ENCODE assay signal across 10 cellular contexts in genomic region chr16:2236362-2237075, GRCh38. TPM values are rescaled to one million over a fixed set of nuclear protein-coding genes. Genes with fewer than 3 reads are reported as not detected.
A peak's percentile ranks its signal among the peaks of the same experiment; 100 is the strongest.
DNase-seq lines count a peak whose midpoint lies in the region; ATAC-seq and TF ChIP-seq lines count a peak whose summit lies in the region.
"Had no signal": no experiment of that assay in that cellular context is flagged by ENCODE, and none has a peak within 500 bp of the region (broad histone marks: within the 10 kb centered on the region; RNA-seq: fewer than 3 reads in every experiment).

Gene DNASE1L2, plus strand, starts transcription at chr16:2236444. Its CDS starts 373 bp downstream, at chr16:2236817.

- CTCF ChIA-PET in CD4-positive, alpha-beta memory T cell (lab: Charles Lee; ENCODE audit: partially characterized antibody): no interaction called here

- WGBS in gastroesophageal sphincter (ENCODE audit: low coverage in 1 of 2), 2 donors: no CpG with 5 or more reads among the region's 61 CpGs
- no CpG with 5 or more reads among the region's 61 CpGs for WGBS in trophoblast cell (ENCODE audit: extremely low coverage, insufficient coverage, insufficient read length)

- H3K27me3 ChIP-seq in gastroesophageal sphincter (peaks cover 65% of the 10 kb centered on the region), trophoblast cell (ENCODE audit: insufficient read depth, low read length) (peaks cover 21% of the 10 kb centered on the region)
- no peaks in the 10 kb centered on the region for H3K27me3 ChIP-seq in CD4-positive, alpha-beta memory T cell (ENCODE audit: insufficient read depth, low read length)

- H3K79me1 ChIP-seq in trophoblast cell (ENCODE audit: low read length): no peaks in the 10 kb centered on the region

- no peak within 1 kb of the TSS for H2AK5ac ChIP-seq in trophoblast cell (ENCODE audit: low read length)

- H3K36me3 Mint-ChIP-seq in CD4-positive, alpha-beta memory T cell: peaks cover 5 to 15% of the 10 kb centered on the region in 2 donors

- no peak within 1 kb of the TSS for H4K8ac ChIP-seq in trophoblast cell (ENCODE audit: low read depth, low read length)

- H3K4ac ChIP-seq in trophoblast cell (ENCODE audit: low read depth, low read length): no peak within 1 kb of the TSS

- no peaks in the 10 kb centered on the region for H3K9me3 ChIP-seq in SK-N-MC (ENCODE audit: low read depth, low read length)
- no peaks in the 10 kb centered on the region for H3K9me3 ChIP-seq in gastroesophageal sphincter
- peaks cover 5% of the 10 kb centered on the region for H3K9me3 ChIP-seq in trophoblast cell (ENCODE audit: insufficient read depth, low read depth, low read length)
- H3K9me3 ChIP-seq in CD4-positive, alpha-beta memory T cell (ENCODE audit: control insufficient read depth in 1 of 2, low read length in 2 of 2): no peaks in the 10 kb centered on the region

- TF ChIP-seq EP300 in gastroesophageal sphincter (IDR thresholded peaks at IDR 0.05): no peak

- no peak within 1 kb of the TSS for H2BK5ac ChIP-seq in trophoblast cell (ENCODE audit: low read depth, low read length, poor library complexity)

- H3K27ac ChIP-seq in SK-N-MC: no peak within 1 kb of the TSS
- H3K27ac ChIP-seq in gastroesophageal sphincter: no peak within 1 kb of the TSS
- no peak within 1 kb of the TSS for H3K27ac ChIP-seq in trophoblast cell (ENCODE audit: low read depth, low read length)
- H3K27ac ChIP-seq in CD4-positive, alpha-beta memory T cell (ENCODE audit: low read depth, low read length): no peak within 1 kb of the TSS

- no peak for TF ChIP-seq POLR2A in gastroesophageal sphincter (IDR thresholded peaks at IDR 0.05)

- no peak within 1 kb of the TSS for H3K18ac ChIP-seq in trophoblast cell (ENCODE audit: low read length)

- H3K27ac Mint-ChIP-seq in CD4-positive, alpha-beta memory T cell: no peak within 1 kb of the TSS
- H3K27ac Mint-ChIP-seq: activated B cell treated with CpG ODN at 0.5 μM for 24 hours; naive thymus-derived CD8-positive, alpha-beta T cell had no signal

- no peak within 1 kb of the TSS for H2BK12ac ChIP-seq in trophoblast cell (ENCODE audit: low read length)

- no peaks in the 10 kb centered on the region for H3K27me3 Mint-ChIP-seq in CD4-positive, alpha-beta memory T cell

- H3K79me2 ChIP-seq in trophoblast cell (ENCODE audit: control insufficient read depth, insufficient read depth, low read length, poor library complexity): no peaks in the 10 kb centered on the region

- H2AFZ ChIP-seq in trophoblast cell (ENCODE audit: insufficient read depth, low read length, poor library complexity): no peak within 1 kb of the TSS

- H3K14ac ChIP-seq in trophoblast cell (ENCODE audit: low read length): no peak within 1 kb of the TSS

- intact Hi-C loops in CD4-positive, alpha-beta memory T cell (cut with micrococcal nuclease): no loop called here

- no peak within 1 kb of the TSS for H3K4me3 Mint-ChIP-seq in CD4-positive, alpha-beta memory T cell
- H3K4me3 Mint-ChIP-seq: activated B cell treated with CpG ODN at 0.5 μM for 24 hours had no signal

- DNase-seq in EL: peak; percentile 34
- DNase-seq in SK-N-MC (ENCODE audit: low read depth, low spot score): no peak
- peak in 1 of 2 donors; percentile 39 for DNase-seq in trophoblast cell
- no peak for DNase-seq in GM19240 (ENCODE audit: insufficient read length, low spot score)
- no peak for DNase-seq in CD4-positive, alpha-beta memory T cell
- no peak for DNase-seq in activated naive CD4-positive, alpha-beta T cell treated with anti-CD3 and anti-CD28 coated beads, Interleukin-2, amount 50 U/mL, for 16 hours
- DNase-seq: activated B cell treated with CpG ODN at 0.5 μM for 24 hours had no signal

- peaks cover 0 to 9% (median 0%) of the 10 kb centered on the region in 4 donors for H3K4me1 Mint-ChIP-seq in CD4-positive, alpha-beta memory T cell
- H3K4me1 Mint-ChIP-seq: activated B cell treated with CpG ODN at 0.5 μM for 24 hours had no signal

- H2BK120ac ChIP-seq in trophoblast cell (ENCODE audit: insufficient read depth, low read length, poor library complexity): no peak within 1 kb of the TSS

- ATAC-seq in gastroesophageal sphincter (peak; percentile 26), GM18861 (IDR thresholded peaks at IDR 0.05; ENCODE audit: unreplicated experiment) (no peak)

- H3K9ac ChIP-seq in SK-N-MC (ENCODE audit: insufficient read length) (no peak within 1 kb of the TSS), trophoblast cell (ENCODE audit: low read length) (no peak within 1 kb of the TSS)

- H3K36me3 ChIP-seq in SK-N-MC (ENCODE audit: insufficient read depth, low read length): no peaks in the 10 kb centered on the region; the same call in 1 of the 2 replicates
- peaks cover 0 to 64% of the 10 kb centered on the region in 2 donors for H3K36me3 ChIP-seq in gastroesophageal sphincter
- H3K36me3 ChIP-seq in trophoblast cell (ENCODE audit: control insufficient read depth in 1 of 2, insufficient read depth in 2 of 2, low read length in 2 of 2): peaks cover 52% of the 10 kb centered on the region in 2 experiments
- H3K36me3 ChIP-seq in CD4-positive, alpha-beta memory T cell (ENCODE audit: insufficient read depth, low read length): peaks cover 24% of the 10 kb centered on the region

- peak within 1 kb of the TSS; percentile 66 for H3K4me2 ChIP-seq in trophoblast cell (ENCODE audit: low read length)

- no peak for TF ChIP-seq CTCF in gastroesophageal sphincter (IDR thresholded peaks at IDR 0.05)

- H3K4me3 ChIP-seq in SK-N-MC (peak within 1 kb of the TSS; percentile 38; the same call in 1 of the 2 replicates), gastroesophageal sphincter (peak within 1 kb of the TSS in 1 of 2 donors; percentile 38), trophoblast cell (ENCODE audit: low read depth, low read length) (no peak within 1 kb of the TSS)
- H3K4me3 ChIP-seq in CD4-positive, alpha-beta memory T cell (ENCODE audit: low read length in 2 of 2): no peak within 1 kb of the TSS

- H3K9me3 Mint-ChIP-seq in CD4-positive, alpha-beta memory T cell: no peaks in the 10 kb centered on the region
- H3K9me3 Mint-ChIP-seq: activated B cell treated with CpG ODN at 0.5 μM for 24 hours; naive thymus-derived CD8-positive, alpha-beta T cell had no signal

- H3K4me1 ChIP-seq in gastroesophageal sphincter: peaks cover 6 to 28% (median 17%) of the 10 kb centered on the region in 3 donors
- H3K4me1 ChIP-seq in trophoblast cell (ENCODE audit: control insufficient read depth in 1 of 2, insufficient read depth in 2 of 2, low read length in 2 of 2): peaks cover 13 to 16% of the 10 kb centered on the region in 2 experiments
- no peaks in the 10 kb centered on the region for H3K4me1 ChIP-seq in CD4-positive, alpha-beta memory T cell (ENCODE audit: insufficient read depth, low read length)

- POLR2A ChIA-PET in CD4-positive, alpha-beta memory T cell (lab: Charles Lee; ENCODE audit: partially characterized antibody): interaction anchor here (0.9 to 1.1 kb wide), 2 partner anchors 16 to 21 kb away, joined by 3 to 5 read pairs; no protein-coding TSS in a partner anchor

- no peak within 1 kb of the TSS for H4K12ac ChIP-seq in trophoblast cell (ENCODE audit: low read depth, low read length)

- no peak within 1 kb of the TSS for H4K91ac ChIP-seq in trophoblast cell (ENCODE audit: low read depth, low read length)

- H3K23ac ChIP-seq in trophoblast cell (ENCODE audit: low read length): no peak within 1 kb of the TSS

RNA-seq across cellular contexts. Expression of gene DNASE1L2, which starts in this region (rescaled TPM):
- 1 to 10 TPM in 2 of 4 donors, under 1 TPM in 1, not detected in 1; 0.27 to 1.7 (median 1.1) TPM for total RNA-seq in gastroesophageal sphincter
- 0.31 and 0.41 TPM in 2 replicates for polyA plus RNA-seq in trophoblast cell (2013)
- 1 to 10 TPM; 3.9 to 4.8 TPM for total RNA-seq in CD4-positive, alpha-beta memory T cell
- polyA plus RNA-seq in CD4-positive, alpha-beta memory T cell: not detected
- polyA plus RNA-seq: naive thymus-derived CD8-positive, alpha-beta T cell had no signal
